In genomic region chr9:113529336-113530009, GRCh38 we compare ENCODE assay signal across 20 cellular contexts.
DNase-seq lines count a peak whose midpoint lies in the region; ATAC-seq, FAIRE-seq and TF ChIP-seq lines count a peak whose summit lies in the region.
"Had no signal": no experiment of that assay in that cellular context is flagged by ENCODE, and none has a peak within 500 bp of the region (broad histone marks: within the 10 kb centered on the region; RNA-seq: fewer than 3 reads in every experiment).

No MANE protein-coding gene starts in this region.

- TF ChIP-seq CTCF in astrocyte (IDR thresholded peaks at IDR 0.05; ENCODE audit: insufficient read depth, low read depth, low read length) (no peak), natural killer cell (IDR thresholded peaks at IDR 0.05) (no peak)

- H3K4me1 ChIP-seq in astrocyte (ENCODE audit: insufficient read depth, low read length) (no peaks in the 10 kb centered on the region), Karpas-422 (ENCODE audit: low read length) (no peaks in the 10 kb centered on the region)

- intact Hi-C loops in activated naive CD4-positive, alpha-beta T cell treated with anti-CD3 and anti-CD28 coated beads for 36 hours (cut with micrococcal nuclease): no loop called here
- intact Hi-C loops in natural killer cell (cut with micrococcal nuclease): no loop called here

- H3K27ac Mint-ChIP-seq in activated naive CD4-positive, alpha-beta T cell treated with anti-CD3 and anti-CD28 coated beads, Interleukin-2, amount 50 U/mL, for 24 hours: peak overlapping the region; percentile 8
- no peak overlapping the region for H3K27ac Mint-ChIP-seq in activated naive CD4-positive, alpha-beta T cell treated with anti-CD3 and anti-CD28 coated beads for 36 hours
- H3K27ac Mint-ChIP-seq in astrocyte (ENCODE audit: unreplicated experiment) (peak overlapping the region; percentile 58), natural killer cell (peak overlapping the region; percentile 88 to 98)
- H3K27ac Mint-ChIP-seq in activated CD4-positive, alpha-beta memory T cell treated with anti-CD3 and anti-CD28 coated beads, Interleukin-2, amount 10 ng/mL, durations not matched to agents 7 days and 5 days: no peak overlapping the region

- H3K9me3 ChIP-seq in astrocyte (ENCODE audit: insufficient read depth, low read depth, low read length) (no peaks in the 10 kb centered on the region), Karpas-422 (ENCODE audit: low read length) (no peaks in the 10 kb centered on the region)
- H3K9me3 ChIP-seq: Peyer's patch had no signal

- H3K36me3 Mint-ChIP-seq in activated naive CD4-positive, alpha-beta T cell treated with anti-CD3 and anti-CD28 coated beads, Interleukin-2, amount 50 U/mL, for 24 hours: peaks cover 15% of the 10 kb centered on the region
- peaks cover 2% of the 10 kb centered on the region for H3K36me3 Mint-ChIP-seq in activated naive CD4-positive, alpha-beta T cell treated with anti-CD3 and anti-CD28 coated beads for 36 hours (ENCODE audit: low read depth)
- H3K36me3 Mint-ChIP-seq in astrocyte (ENCODE audit: low read depth, unreplicated experiment): peaks cover 10% of the 10 kb centered on the region
- peaks cover 18% of the 10 kb centered on the region for H3K36me3 Mint-ChIP-seq in natural killer cell
- H3K36me3 Mint-ChIP-seq in activated CD4-positive, alpha-beta memory T cell treated with anti-CD3 and anti-CD28 coated beads, Interleukin-2, amount 10 ng/mL, durations not matched to agents 7 days and 5 days (ENCODE audit: low read depth): peaks cover 8% of the 10 kb centered on the region

- no peaks in the 10 kb centered on the region for H4K20me1 ChIP-seq in astrocyte (ENCODE audit: insufficient read depth, low read length)
- H4K20me1 ChIP-seq in Karpas-422 (ENCODE audit: insufficient read depth, low read depth, low read length): no peaks in the 10 kb centered on the region

- H3K36me3 ChIP-seq in astrocyte (ENCODE audit: insufficient read depth, low read length) (no peaks in the 10 kb centered on the region), Karpas-422 (ENCODE audit: insufficient read depth, low read length) (no peaks in the 10 kb centered on the region)

- no peak for FAIRE-seq in astrocyte (lab: Jason Lieb, UNC)
- FAIRE-seq: G401.6, H1, HepG2 had no signal

- peaks cover 36% of the 10 kb centered on the region for H3K4me1 Mint-ChIP-seq in activated naive CD4-positive, alpha-beta T cell treated with anti-CD3 and anti-CD28 coated beads, Interleukin-2, amount 50 U/mL, for 24 hours
- peaks cover 3% of the 10 kb centered on the region for H3K4me1 Mint-ChIP-seq in activated naive CD4-positive, alpha-beta T cell treated with anti-CD3 and anti-CD28 coated beads for 36 hours (ENCODE audit: low read depth)
- peaks cover 7% of the 10 kb centered on the region for H3K4me1 Mint-ChIP-seq in astrocyte (ENCODE audit: low read depth, unreplicated experiment)
- peaks cover 87 to 94% of the 10 kb centered on the region in 2 donors for H3K4me1 Mint-ChIP-seq in natural killer cell
- peaks cover 8% of the 10 kb centered on the region for H3K4me1 Mint-ChIP-seq in activated CD4-positive, alpha-beta memory T cell treated with anti-CD3 and anti-CD28 coated beads, Interleukin-2, amount 10 ng/mL, durations not matched to agents 7 days and 5 days

- H3K27me3 Mint-ChIP-seq in activated naive CD4-positive, alpha-beta T cell treated with anti-CD3 and anti-CD28 coated beads, Interleukin-2, amount 50 U/mL, for 24 hours: no peaks in the 10 kb centered on the region
- no peaks in the 10 kb centered on the region for H3K27me3 Mint-ChIP-seq in activated naive CD4-positive, alpha-beta T cell treated with anti-CD3 and anti-CD28 coated beads for 36 hours (ENCODE audit: low read depth)
- peaks cover 36% of the 10 kb centered on the region for H3K27me3 Mint-ChIP-seq in astrocyte (ENCODE audit: low read depth, unreplicated experiment)
- H3K27me3 Mint-ChIP-seq in natural killer cell (ENCODE audit: low read depth in 2 of 2): no peaks in the 10 kb centered on the region
- no peaks in the 10 kb centered on the region for H3K27me3 Mint-ChIP-seq in activated CD4-positive, alpha-beta memory T cell treated with anti-CD3 and anti-CD28 coated beads, Interleukin-2, amount 10 ng/mL, durations not matched to agents 7 days and 5 days
- H3K27me3 Mint-ChIP-seq: CD4-positive, alpha-beta memory T cell had no signal

- no peaks in the 10 kb centered on the region for H3K9me3 Mint-ChIP-seq in activated naive CD4-positive, alpha-beta T cell treated with anti-CD3 and anti-CD28 coated beads, Interleukin-2, amount 50 U/mL, for 24 hours
- no peaks in the 10 kb centered on the region for H3K9me3 Mint-ChIP-seq in activated naive CD4-positive, alpha-beta T cell treated with anti-CD3 and anti-CD28 coated beads for 36 hours
- H3K9me3 Mint-ChIP-seq in astrocyte (ENCODE audit: unreplicated experiment) (peaks cover 4% of the 10 kb centered on the region), natural killer cell (no peaks in the 10 kb centered on the region)
- no peaks in the 10 kb centered on the region for H3K9me3 Mint-ChIP-seq in activated CD4-positive, alpha-beta memory T cell treated with anti-CD3 and anti-CD28 coated beads, Interleukin-2, amount 10 ng/mL, durations not matched to agents 7 days and 5 days
- H3K9me3 Mint-ChIP-seq: CD4-positive, alpha-beta memory T cell had no signal

- POLR2A ChIA-PET in activated CD4-positive, alpha-beta memory T cell treated with anti-CD3 and anti-CD28 coated beads, Interleukin-2, amount 10 ng/mL, durations not matched to agents 7 days and 5 days (lab: Charles Lee): interaction anchor here (1.1 kb wide), 1 partner anchor 50 kb away, joined by 3 read pairs; no protein-coding TSS in a partner anchor

- no peak overlapping the region for H3K9ac ChIP-seq in astrocyte (ENCODE audit: low read length)
- H3K9ac ChIP-seq in Karpas-422 (ENCODE audit: low read length): no peak overlapping the region
- H3K9ac ChIP-seq: KMS-11 had no signal

- no peak overlapping the region for H2AFZ ChIP-seq in astrocyte (ENCODE audit: low read depth, low read length)
- no peak overlapping the region for H2AFZ ChIP-seq in Karpas-422 (ENCODE audit: low read length)

- DNase-seq in activated naive CD4-positive, alpha-beta T cell treated with anti-CD3 and anti-CD28 coated beads for 36 hours: no peak
- no peak for DNase-seq in astrocyte (ENCODE audit: low read depth)
- no peak for DNase-seq in natural killer cell
- no peak for DNase-seq in activated CD4-positive, alpha-beta memory T cell treated with anti-CD3 and anti-CD28 coated beads, Interleukin-2, amount 10 ng/mL, durations not matched to agents 7 days and 5 days
- no peak for DNase-seq in occipital lobe (lab: John Stamatoyannopoulos, UW)
- DNase-seq in Karpas-422: no peak
- DNase-seq: CD4-positive, alpha-beta memory T cell; DND-41; NCI-H1105; NCI-H1694; NCI-H524 had no signal

- ATAC-seq in natural killer cell (no peak), HG02981 (IDR thresholded peaks at IDR 0.05; ENCODE audit: unreplicated experiment) (no peak)
- ATAC-seq: GM12878, HepG2, Right ventricle myocardium inferior had no signal

- H3K4me3 Mint-ChIP-seq in activated naive CD4-positive, alpha-beta T cell treated with anti-CD3 and anti-CD28 coated beads, Interleukin-2, amount 50 U/mL, for 24 hours: no peak overlapping the region
- H3K4me3 Mint-ChIP-seq in activated naive CD4-positive, alpha-beta T cell treated with anti-CD3 and anti-CD28 coated beads for 36 hours: no peak overlapping the region
- H3K4me3 Mint-ChIP-seq in astrocyte (ENCODE audit: unreplicated experiment) (no peak overlapping the region), natural killer cell (no peak overlapping the region)
- H3K4me3 Mint-ChIP-seq in activated CD4-positive, alpha-beta memory T cell treated with anti-CD3 and anti-CD28 coated beads, Interleukin-2, amount 10 ng/mL, durations not matched to agents 7 days and 5 days: no peak overlapping the region
- H3K4me3 Mint-ChIP-seq: CD4-positive, alpha-beta memory T cell had no signal

- no peak overlapping the region for H3K4me3 ChIP-seq in astrocyte (ENCODE audit: insufficient read depth, low read depth, low read length)
- no peak overlapping the region for H3K4me3 ChIP-seq in Karpas-422 (ENCODE audit: low read length)
- H3K4me3 ChIP-seq: GM12878, Peyer's patch had no signal

- H3K79me2 ChIP-seq in astrocyte (ENCODE audit: insufficient read depth, low read length) (no peaks in the 10 kb centered on the region), Karpas-422 (ENCODE audit: low read length) (no peaks in the 10 kb centered on the region)

- H3K9me2 ChIP-seq in Karpas-422 (replicated peaks; ENCODE audit: insufficient read depth, low read length): no peaks in the 10 kb centered on the region

- no peaks in the 10 kb centered on the region for H3K27me3 ChIP-seq in astrocyte (ENCODE audit: insufficient read depth, low read length)
- no peaks in the 10 kb centered on the region for H3K27me3 ChIP-seq in Karpas-422 (ENCODE audit: low read length)
- H3K27me3 ChIP-seq: Peyer's patch had no signal

- CTCF ChIA-PET in activated naive CD4-positive, alpha-beta T cell treated with anti-CD3 and anti-CD28 coated beads for 36 hours (lab: Charles Lee): no interaction called here
- CTCF ChIA-PET in activated CD4-positive, alpha-beta memory T cell treated with anti-CD3 and anti-CD28 coated beads, Interleukin-2, amount 10 ng/mL, durations not matched to agents 7 days and 5 days (lab: Charles Lee): interaction anchor here (1.4 kb wide), 1 partner anchor 12 kb away, joined by 4 read pairs; no protein-coding TSS in a partner anchor

- H3K4me2 ChIP-seq in astrocyte (ENCODE audit: low read length): no peak overlapping the region
- H3K4me2 ChIP-seq in Karpas-422 (ENCODE audit: low read depth, low read length, poor library complexity, severe bottlenecking): no peak overlapping the region
- H3K4me2 ChIP-seq: KMS-11 had no signal

- H3K27ac ChIP-seq in astrocyte (ENCODE audit: low read depth, low read length) (no peak overlapping the region), Karpas-422 (ENCODE audit: low read length) (no peak overlapping the region)
- H3K27ac ChIP-seq: KMS-11 had no signal

Comparison
In these comparisons a context has a peak if more than half of its experiments do, and no peak if none do; other contexts are left out.
1. H3K27ac Mint-ChIP-seq: peak in activated naive CD4-positive, alpha-beta T cell treated with anti-CD3 and anti-CD28 coated beads, Interleukin-2, amount 50 U/mL, for 24 hours (single experiment), astrocyte (single experiment) and natural killer cell (2 of 2); none in activated naive CD4-positive, alpha-beta T cell treated with anti-CD3 and anti-CD28 coated beads for 36 hours (single experiment) and activated CD4-positive, alpha-beta memory T cell treated with anti-CD3 and anti-CD28 coated beads, Interleukin-2, amount 10 ng/mL, durations not matched to agents 7 days and 5 days (single experiment).